ENCODE assay signal across 11 cellular contexts in genomic region chr16:74896389-74897370, GRCh38.
DNase-seq lines count a peak whose midpoint lies in the region; ATAC-seq and FAIRE-seq lines count a peak whose summit lies in the region.
"Had no signal": no experiment of that assay in that cellular context is flagged by ENCODE, and none has a peak within 500 bp of the region (broad histone marks: within the 10 kb centered on the region; RNA-seq: fewer than 3 reads in every experiment).

No MANE protein-coding gene starts in this region.

- H3K9me3 Mint-ChIP-seq in activated T-helper 17 cell treated with anti-CD3 and anti-CD28 coated beads, Interleukin-2, amount 50 U/mL, for 72 hours = no peaks in the 10 kb centered on the region
- H3K9me3 Mint-ChIP-seq: activated naive CD8-positive, alpha-beta T cell treated with anti-CD3 and anti-CD28 coated beads, Interleukin-2, amount 10 ng/mL, durations not matched to agents 7 days and 5 days had no signal

- no peak overlapping the region for H3K27ac Mint-ChIP-seq in activated T-helper 17 cell treated with anti-CD3 and anti-CD28 coated beads, Interleukin-2, amount 50 U/mL, for 72 hours
- H3K27ac Mint-ChIP-seq: activated naive CD8-positive, alpha-beta T cell treated with anti-CD3 and anti-CD28 coated beads, Interleukin-2, amount 10 ng/mL, durations not matched to agents 7 days and 5 days had no signal

- FAIRE-seq in urothelium cell line (lab: Jason Lieb, UNC) = no peak

- H3K27me3 Mint-ChIP-seq in activated T-helper 17 cell treated with anti-CD3 and anti-CD28 coated beads, Interleukin-2, amount 50 U/mL, for 72 hours = no peaks in the 10 kb centered on the region
- H3K27me3 Mint-ChIP-seq: activated naive CD8-positive, alpha-beta T cell treated with anti-CD3 and anti-CD28 coated beads, Interleukin-2, amount 10 ng/mL, durations not matched to agents 7 days and 5 days had no signal

- H3K4me1 Mint-ChIP-seq in activated T-helper 17 cell treated with anti-CD3 and anti-CD28 coated beads, Interleukin-2, amount 50 U/mL, for 72 hours = peaks cover 4% of the 10 kb centered on the region
- H3K4me1 Mint-ChIP-seq: activated naive CD8-positive, alpha-beta T cell treated with anti-CD3 and anti-CD28 coated beads, Interleukin-2, amount 10 ng/mL, durations not matched to agents 7 days and 5 days had no signal

- peaks cover 99% of the 10 kb centered on the region for H3K36me3 Mint-ChIP-seq in activated T-helper 17 cell treated with anti-CD3 and anti-CD28 coated beads, Interleukin-2, amount 50 U/mL, for 72 hours (ENCODE audit: low read depth)

- intact Hi-C loops in Right ventricle myocardium superior (cut with DNase I) (no loop called here), cardiac septum (cut with DNase I) (loop anchor here (5.0 kb wide), 1 partner anchor 101 kb away; the partner anchor contains the start of gene ZNRF1)

- peak; percentile 45 for ATAC-seq in Right ventricle myocardium superior (ENCODE audit: poor library complexity)
- peak; percentile 47 for ATAC-seq in activated T-helper 17 cell treated with anti-CD3 and anti-CD28 coated beads, Interleukin-2, amount 50 U/mL, for 72 hours (replicated peaks)
- no peak for ATAC-seq in HG03135 (IDR thresholded peaks at IDR 0.05; ENCODE audit: unreplicated experiment)
- ATAC-seq in GM19452 (IDR thresholded peaks at IDR 0.05; ENCODE audit: unreplicated experiment) = no peak

- no peak overlapping the region for H3K4me3 Mint-ChIP-seq in activated T-helper 17 cell treated with anti-CD3 and anti-CD28 coated beads, Interleukin-2, amount 50 U/mL, for 72 hours
- H3K4me3 Mint-ChIP-seq: activated naive CD8-positive, alpha-beta T cell treated with anti-CD3 and anti-CD28 coated beads, Interleukin-2, amount 10 ng/mL, durations not matched to agents 7 days and 5 days had no signal

- DNase-seq in Right ventricle myocardium superior (no peak), cardiac septum (ENCODE audit: low spot score) (no peak), glomerular visceral epithelial cell (ENCODE audit: extremely low spot score) (peak; percentile 44), urothelium cell line (ENCODE audit: low spot score) (peak; percentile 74)
- no peak for DNase-seq in stimulated activated CD4-positive, alpha-beta T cell treated with anti-CD3 and anti-CD28 coated beads, Interleukin-4, amount 100 ng/mL, for 1 hour
- DNase-seq: activated naive CD8-positive, alpha-beta T cell treated with anti-CD3 and anti-CD28 coated beads, Interleukin-2, amount 10 ng/mL, durations not matched to agents 7 days and 5 days; BE2C; NCI-H1436 treated with DMSO at 0.1 percent for 48 hours had no signal

Comparison
In these comparisons a context has a peak if more than half of its experiments do, and no peak if none do; other contexts are left out.
1. ATAC-seq: peak in Right ventricle myocardium superior (single experiment) and activated T-helper 17 cell treated with anti-CD3 and anti-CD28 coated beads, Interleukin-2, amount 50 U/mL, for 72 hours (single experiment); none in HG03135 (single experiment) and GM19452 (single experiment).
2. DNase-seq: peak in glomerular visceral epithelial cell (single experiment) and urothelium cell line (single experiment); none in Right ventricle myocardium superior (single experiment), cardiac septum (single experiment) and stimulated activated CD4-positive, alpha-beta T cell treated with anti-CD3 and anti-CD28 coated beads, Interleukin-4, amount 100 ng/mL, for 1 hour (single experiment).